Comparison of ENCODE assay signal across 34 cellular contexts in the genomic region with DNA sequence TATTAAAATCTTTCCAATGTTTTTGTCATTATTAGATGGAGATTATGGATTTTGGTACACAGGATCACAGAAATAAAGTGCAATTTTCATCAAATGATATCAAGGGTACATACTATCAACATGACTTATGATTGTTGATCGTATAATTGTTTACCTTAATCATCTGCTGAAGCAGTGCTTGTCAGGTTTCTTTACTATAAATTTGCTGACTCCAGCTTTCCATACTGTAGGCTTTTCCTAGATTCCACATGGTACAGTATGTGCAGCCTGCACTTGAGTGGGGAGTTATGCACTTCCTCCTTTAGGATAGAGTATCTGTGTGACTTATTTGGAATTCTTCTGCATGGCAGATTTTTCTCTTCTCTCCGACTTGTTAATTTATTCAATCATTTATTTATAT.
"Had no signal": no experiment of that assay in that cellular context is flagged by ENCODE, and none has a peak within 500 bp of the region (broad histone marks: within the 10 kb centered on the region; RNA-seq: fewer than 3 reads in every experiment).

No MANE protein-coding gene starts in this region.

- H3K4me3 ChIP-seq: MG63 had no signal

- DNase-seq: Karpas-422, Kasumi-1, MG63, MM.1S, MV-4-11, NCI-H1048, NCI-H1092, NCI-H1092 treated with DMSO at 0.1 percent for 48 hours, NCI-H1105, NCI-H1105 treated with DMSO at 0.1 percent for 48 hours, NCI-H1417, NCI-H1417 treated with DMSO at 0.1 percent for 48 hours, NCI-H1436, NCI-H1436 treated with DMSO at 0.1 percent for 48 hours, NCI-H146, NCI-H1694, NCI-H1694 treated with DMSO at 0.1 percent for 48 hours, NCI-H187, NCI-H187 treated with DMSO at 0.1 percent for 48 hours, NCI-H1930, NCI-H2029, NCI-H2029 treated with DMSO at 0.1 percent for 48 hours, NCI-H2081, NCI-H2081 treated with DMSO at 0.1 percent for 48 hours, NCI-H2107, NCI-H2171, NCI-H2171 treated with DMSO at 0.1 percent for 48 hours, NCI-H2227 treated with DMSO at 0.1 percent for 48 hours, NCI-H226, NCI-H345, NCI-H446, NCI-H446 treated with DMSO at 0.1 percent for 48 hours, NCI-H510A, NCI-H510A treated with DMSO at 0.1 percent for 48 hours had no signal

- H3K36me3 ChIP-seq: MG63 had no signal

- H3K9me3 ChIP-seq: MG63 had no signal

- H3K27me3 ChIP-seq: MG63 had no signal
